In genomic region chr2:158656492-158657190, GRCh38 we compare ENCODE assay signal across 27 cellular contexts.
"Had no signal": no experiment of that assay in that cellular context is flagged by ENCODE, and none has a peak within 500 bp of the region (broad histone marks: within the 10 kb centered on the region; RNA-seq: fewer than 3 reads in every experiment).

No MANE protein-coding gene starts in this region.

- H2AFZ ChIP-seq: hepatocyte, parathyroid adenoma had no signal

- H3K27ac ChIP-seq: esophagus muscularis mucosa, hepatocyte, left lung, parathyroid adenoma, right lobe of liver, tibial artery, VCaP had no signal

- H3K79me2 ChIP-seq: hepatocyte, parathyroid adenoma had no signal

- H3K9me3 Mint-ChIP-seq: activated CD4-positive, alpha-beta memory T cell treated with anti-CD3 and anti-CD28 coated beads, Interleukin-2, amount 10 ng/mL, durations not matched to agents 7 days and 5 days; activated CD4-positive, alpha-beta T cell treated with anti-CD3 and anti-CD28 coated beads, Interleukin-2, amount 10 ng/mL, durations not matched to agents 24 days and 14 days; activated naive CD4-positive, alpha-beta T cell treated with anti-CD3 and anti-CD28 coated beads, Interleukin-2, amount 50 U/mL, for 24 hours; activated T-helper 1 cell treated with anti-CD3 and anti-CD28 coated beads, Interleukin-12 subunit alpha, Interleukin-12 subunit beta, Interleukin-2, Interleukin-4 antibody, amounts not matched to agents 30 ng/mL and 10 ng/mL and 1 ng/mL, durations not matched to agents 14 hours and 24 hours and 36 hours; brain; immature natural killer cell; mesothelial cell of epicardium; nephron; T-cell; T-helper 2 cell treated with Interferon-gamma antibody and Interleukin-4, amounts not matched to agents 5 μg/mL and 100 μg/mL, for 36 hours had no signal

- H3K4me1 Mint-ChIP-seq: activated CD4-positive, alpha-beta memory T cell treated with anti-CD3 and anti-CD28 coated beads, Interleukin-2, amount 10 ng/mL, durations not matched to agents 7 days and 5 days; activated CD4-positive, alpha-beta T cell treated with anti-CD3 and anti-CD28 coated beads, Interleukin-2, amount 10 ng/mL, durations not matched to agents 24 days and 14 days; activated naive CD4-positive, alpha-beta T cell treated with anti-CD3 and anti-CD28 coated beads, Interleukin-2, amount 50 U/mL, for 24 hours; immature natural killer cell; T-cell had no signal

- H3K4me3 Mint-ChIP-seq: activated CD4-positive, alpha-beta memory T cell treated with anti-CD3 and anti-CD28 coated beads, Interleukin-2, amount 10 ng/mL, durations not matched to agents 7 days and 5 days; activated CD4-positive, alpha-beta T cell treated with anti-CD3 and anti-CD28 coated beads, Interleukin-2, amount 10 ng/mL, durations not matched to agents 24 days and 14 days; activated naive CD4-positive, alpha-beta T cell treated with anti-CD3 and anti-CD28 coated beads, Interleukin-2, amount 50 U/mL, for 24 hours; activated T-helper 1 cell treated with anti-CD3 and anti-CD28 coated beads, Interleukin-12 subunit alpha, Interleukin-12 subunit beta, Interleukin-2, Interleukin-4 antibody, amounts not matched to agents 30 ng/mL and 10 ng/mL and 1 ng/mL, durations not matched to agents 14 hours and 24 hours and 36 hours; brain; immature natural killer cell; mesothelial cell of epicardium; nephron; T-cell; T-helper 2 cell treated with Interferon-gamma antibody and Interleukin-4, amounts not matched to agents 5 μg/mL and 100 μg/mL, for 36 hours had no signal

- H3K9me3 ChIP-seq: esophagus muscularis mucosa, left lung, right lobe of liver, tibial artery had no signal

- H3K4me2 ChIP-seq: hepatocyte had no signal

- H3K27me3 Mint-ChIP-seq: activated CD4-positive, alpha-beta memory T cell treated with anti-CD3 and anti-CD28 coated beads, Interleukin-2, amount 10 ng/mL, durations not matched to agents 7 days and 5 days; activated CD4-positive, alpha-beta T cell treated with anti-CD3 and anti-CD28 coated beads, Interleukin-2, amount 10 ng/mL, durations not matched to agents 24 days and 14 days; activated naive CD4-positive, alpha-beta T cell treated with anti-CD3 and anti-CD28 coated beads, Interleukin-2, amount 50 U/mL, for 24 hours; brain; T-cell had no signal

- DNase-seq: activated CD4-positive, alpha-beta memory T cell treated with anti-CD3 and anti-CD28 coated beads, Interleukin-2, amount 10 ng/mL, durations not matched to agents 7 days and 5 days; activated CD4-positive, alpha-beta T cell treated with anti-CD3 and anti-CD28 coated beads, Interleukin-2, amount 10 ng/mL, durations not matched to agents 24 days and 14 days; activated gamma-delta T cell; anterior cingulate cortex; caudate nucleus; effector memory CD4-positive, alpha-beta T cell; glutamatergic neuron; immature natural killer cell; left lung; mammary epithelial cell; nucleus accumbens; right lobe of liver; stimulated activated CD4-positive, alpha-beta T cell treated with anti-CD3 and anti-CD28 coated beads, Interleukin-4, amount 100 ng/mL, for 1 hour; stimulated activated naive CD8-positive, alpha-beta T cell treated with anti-CD3 and anti-CD28 coated beads, Interleukin-15, Interleukin-2, amounts not matched to agents 100 U/mL and 50 U/mL, for 24 hours; substantia nigra; T-cell; tibial artery had no signal

- H3K4me1 ChIP-seq: esophagus muscularis mucosa, parathyroid adenoma, right lobe of liver, tibial artery had no signal

- H3K4me3 ChIP-seq: esophagus muscularis mucosa, hepatocyte, left lung, right lobe of liver, tibial artery had no signal

- H3K27ac Mint-ChIP-seq: activated CD4-positive, alpha-beta memory T cell treated with anti-CD3 and anti-CD28 coated beads, Interleukin-2, amount 10 ng/mL, durations not matched to agents 7 days and 5 days; activated CD4-positive, alpha-beta T cell treated with anti-CD3 and anti-CD28 coated beads, Interleukin-2, amount 10 ng/mL, durations not matched to agents 24 days and 14 days; activated naive CD4-positive, alpha-beta T cell treated with anti-CD3 and anti-CD28 coated beads, Interleukin-2, amount 50 U/mL, for 24 hours; activated T-helper 1 cell treated with anti-CD3 and anti-CD28 coated beads, Interleukin-12 subunit alpha, Interleukin-12 subunit beta, Interleukin-2, Interleukin-4 antibody, amounts not matched to agents 30 ng/mL and 10 ng/mL and 1 ng/mL, durations not matched to agents 14 hours and 24 hours and 36 hours; mesothelial cell of epicardium; T-cell; T-helper 2 cell treated with Interferon-gamma antibody and Interleukin-4, amounts not matched to agents 5 μg/mL and 100 μg/mL, for 36 hours had no signal

- H3K27me3 ChIP-seq: esophagus muscularis mucosa, hepatocyte, left lung, right lobe of liver, tibial artery had no signal

- H3K9ac ChIP-seq: parathyroid adenoma had no signal
